ENCODE assay signal across 8 cellular contexts in genomic region chr17:7686221-7687071, GRCh38. TPM values are rescaled to one million over a fixed set of nuclear protein-coding genes. Genes with fewer than 3 reads are reported as not detected.
DNase-seq lines count a peak whose midpoint lies in the region; ATAC-seq and TF ChIP-seq lines count a peak whose summit lies in the region.

No MANE protein-coding gene starts in this region.

- peaks cover 31% of the 10 kb centered on the region for H3K4me1 Mint-ChIP-seq in GM23338

- peaks cover 51% of the 10 kb centered on the region for H3K36me3 Mint-ChIP-seq in GM23338 (ENCODE audit: low read depth)

- peak overlapping the region; percentile 98 for H3K4me2 ChIP-seq in DND-41 (ENCODE audit: insufficient read depth, low read length)
- H3K4me2 ChIP-seq in GM23338, result peak overlapping the region; percentile 83

- peaks cover 72% of the 10 kb centered on the region for H3K79me2 ChIP-seq in DND-41 (ENCODE audit: insufficient read depth, low read length)
- peaks cover 69% of the 10 kb centered on the region for H3K79me2 ChIP-seq in GM23338 (replicated peaks; ENCODE audit: insufficient read depth)

- ATAC-seq in DND-41 (ENCODE audit: insufficient read depth, low read depth) (peak; percentile 49), GM23338 (peak; percentile 35)

- H4K20me1 ChIP-seq in DND-41 (ENCODE audit: insufficient read depth, low read length) (peaks cover 31% of the 10 kb centered on the region), GM23338 (replicated peaks; ENCODE audit: insufficient read depth) (peaks cover 25% of the 10 kb centered on the region)

- DNase-seq in DND-41 (peak; percentile 86), GM23338 (ENCODE audit: low spot score) (peak; percentile 89), LNCaP clone FGC (ENCODE audit: low read depth) (peak; percentile 80), activated gamma-delta T cell (lab: John Stamatoyannopoulos, UW) (peak; percentile 47), foreskin melanocyte (peak; percentile 91), substantia nigra (lab: John Stamatoyannopoulos, UW) (peak; percentile 33 to 94 (median 78))

- peak overlapping the region; percentile 78 to 91 for H3K4me3 ChIP-seq in DND-41 (ENCODE audit: low read depth in 1 of 2, low read length in 2 of 2)
- H3K4me3 ChIP-seq in GM23338, result peak overlapping the region; percentile 88
- H3K4me3 ChIP-seq in LNCaP clone FGC (ENCODE audit: low read depth, low read length), result peak overlapping the region; percentile 95
- H3K4me3 ChIP-seq in neutrophil (ENCODE audit: low read depth in 1 of 2, low read length in 1 of 2), result peak overlapping the region; percentile 70 to 93

- peaks cover 34% of the 10 kb centered on the region for H3K36me3 ChIP-seq in DND-41 (ENCODE audit: insufficient read depth, low read length)
- H3K36me3 ChIP-seq in GM23338 (ENCODE audit: insufficient read depth), result no peaks in the 10 kb centered on the region
- H3K36me3 ChIP-seq in neutrophil, result no peaks in the 10 kb centered on the region

- peak; percentile 78 for TF ChIP-seq POLR2A in Raji (IDR thresholded peaks at IDR 0.05; ENCODE audit: insufficient read depth, low read depth, low read length)

- H3K27ac Mint-ChIP-seq in GM23338, result peak overlapping the region; percentile 100

- H3K27me3 ChIP-seq in DND-41 (ENCODE audit: insufficient read depth, low read length, poor library complexity) (no peaks in the 10 kb centered on the region), GM23338 (ENCODE audit: insufficient read depth) (no peaks in the 10 kb centered on the region), neutrophil (no peaks in the 10 kb centered on the region)

- no peak for TF ChIP-seq CTCF in DND-41 (IDR thresholded peaks at IDR 0.05; ENCODE audit: borderline replicate concordance, extremely low read depth, low read length, poor library complexity, severe bottlenecking)
- no peak for TF ChIP-seq CTCF in GM23338 (conservative IDR thresholded peaks at IDR 0.05; ENCODE audit: low read depth in 2 of 2)
- no peak for TF ChIP-seq CTCF in LNCaP clone FGC (IDR thresholded peaks at IDR 0.05; ENCODE audit: control insufficient read depth, extremely low read depth, insufficient read depth)
- no peak for TF ChIP-seq CTCF in neutrophil (IDR thresholded peaks at IDR 0.05)

- H3K9me3 Mint-ChIP-seq in GM23338, result no peaks in the 10 kb centered on the region; the same call in 2 of the 3 replicates

- H3K27me3 Mint-ChIP-seq in GM23338 (ENCODE audit: insufficient read depth, low read depth, poor library complexity), result peaks cover 36% of the 10 kb centered on the region

- peak overlapping the region; percentile 92 for H3K9ac ChIP-seq in DND-41 (ENCODE audit: low read depth, low read length)

- H3K27ac ChIP-seq in DND-41 (ENCODE audit: low read length) (peak overlapping the region; percentile 98), GM23338 (ENCODE audit: low read depth) (peak overlapping the region; percentile 99), neutrophil (peak overlapping the region; percentile 95), substantia nigra (ENCODE audit: low read depth, low read length, poor library complexity, severe bottlenecking) (peak overlapping the region; percentile 88)

- H3K9me2 ChIP-seq in GM23338 (ENCODE audit: insufficient read depth), result no peaks in the 10 kb centered on the region

- peaks cover 20% of the 10 kb centered on the region for H3F3A ChIP-seq in GM23338 (replicated peaks; ENCODE audit: low read depth)

- H3K4me1 ChIP-seq in DND-41 (ENCODE audit: insufficient read depth, low read length) (peaks cover 45% of the 10 kb centered on the region), GM23338 (ENCODE audit: insufficient read depth) (peaks cover 22% of the 10 kb centered on the region), neutrophil (ENCODE audit: control insufficient read depth in 1 of 2, insufficient read depth in 1 of 2, low read depth in 1 of 2, low read length in 1 of 2) (peaks cover 32 to 39% of the 10 kb centered on the region in 2 experiments)

- H2AFZ ChIP-seq in DND-41 (ENCODE audit: low read depth, low read length), result peak overlapping the region; percentile 57
- no peak overlapping the region for H2AFZ ChIP-seq in GM23338

- peak overlapping the region; percentile 96 for H3K4me3 Mint-ChIP-seq in GM23338

- H3K9me3 ChIP-seq in DND-41 (ENCODE audit: insufficient read depth, low read length, severe bottlenecking), result no peaks in the 10 kb centered on the region
- no peaks in the 10 kb centered on the region for H3K9me3 ChIP-seq in neutrophil

TF ChIP-seq in GM23338, 12 proteins besides CTCF, POLR2A, EP300 and RAD21:
- TF ChIP-seq STAT1 (IDR thresholded peaks at IDR 0.05; ENCODE audit: unreplicated experiment) (no peak), POLR2AphosphoS5 (IDR thresholded peaks at IDR 0.05; ENCODE audit: low read depth) (peak; percentile 84)

RNA-seq across cellular contexts. Expression of gene TP53, which starts 0.8 kb away (rescaled TPM):
- total RNA-seq in GM23338 (2014; rRNA removed; shearing (Covaris generic)), result 154 and 178 TPM in 2 replicates
- 119 and 138 TPM in 2 replicates for polyA plus RNA-seq in GM23338 (2016; fragmentation: Nextera tagmentation; extraction: Ambion mirVana)

RNA-seq across cellular contexts. Expression of gene WRAP53, which starts 1.8 kb away (rescaled TPM):
- total RNA-seq in GM23338 (2014; rRNA removed; shearing (Covaris generic)), result 27.1 and 28.1 TPM in 2 replicates
- 33.3 and 33.5 TPM in 2 replicates for polyA plus RNA-seq in GM23338 (2016; fragmentation: Nextera tagmentation; extraction: Ambion mirVana)

RNA-seq across cellular contexts. Expression of gene EFNB3, which starts 18.6 kb away (rescaled TPM):
- 7.7 and 11.5 TPM in 2 replicates for total RNA-seq in GM23338 (2014; rRNA removed; shearing (Covaris generic))
- polyA plus RNA-seq in GM23338 (2016; fragmentation: Nextera tagmentation; extraction: Ambion mirVana), result 4.2 and 4.5 TPM in 2 replicates

RNA-seq across cellular contexts. Expression of gene DNAH2, which starts 31.1 kb away (rescaled TPM):
- 0.16 and 0.38 TPM in 2 replicates for total RNA-seq in GM23338 (2014; rRNA removed; shearing (Covaris generic))
- polyA plus RNA-seq in GM23338 (2016; fragmentation: Nextera tagmentation; extraction: Ambion mirVana), result not detected in 2 replicates

RNA-seq across cellular contexts. Expression of gene ATP1B2, which starts 35.7 kb away (rescaled TPM):
- total RNA-seq in GM23338 (2014; rRNA removed; shearing (Covaris generic)), result 11.2 and 14.9 TPM in 2 replicates
- 33.1 and 35.3 TPM in 2 replicates for polyA plus RNA-seq in GM23338 (2016; fragmentation: Nextera tagmentation; extraction: Ambion mirVana)

Comparison
In these comparisons a context has a peak if more than half of its experiments do, and no peak if none do; other contexts are left out.
1. Peak in every context shown above with its lines: DNase-seq, ATAC-seq, H3K4me3 ChIP-seq and H3K27ac ChIP-seq.